Comparison of ENCODE assay signal across 8 cellular contexts in the genomic region with DNA sequence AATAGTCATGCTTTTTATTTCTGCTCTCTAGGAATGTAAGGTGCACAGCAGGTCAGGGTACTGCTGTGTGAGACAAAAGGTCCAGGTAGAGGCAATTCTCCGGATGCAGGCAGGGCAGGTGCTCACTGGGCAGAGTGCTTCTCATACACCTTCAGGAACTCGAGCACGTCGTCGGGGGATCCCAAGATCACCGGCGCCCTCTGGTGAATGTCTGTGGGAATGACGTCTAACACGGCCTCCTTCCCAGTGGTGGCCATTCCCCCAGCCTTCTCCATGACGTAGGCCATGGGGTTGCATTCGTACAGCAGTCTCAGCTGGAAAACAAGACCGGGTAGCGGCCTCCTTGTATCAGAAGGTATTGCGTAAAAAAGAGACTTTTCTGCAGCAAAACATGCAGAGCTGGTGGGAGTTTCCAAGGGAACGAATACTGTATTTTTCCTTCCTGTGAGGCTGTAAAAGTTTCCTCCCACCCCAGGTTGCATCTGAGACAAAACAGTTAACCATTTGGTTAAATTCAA. TPM values are rescaled to one million over a fixed set of nuclear protein-coding genes. Genes with fewer than 3 reads are reported as not detected.
A peak's percentile ranks its signal among the peaks of the same experiment; 100 is the strongest.
DNase-seq lines count a peak whose midpoint lies in the region; ATAC-seq and TF ChIP-seq lines count a peak whose summit lies in the region.

No MANE protein-coding gene starts in this region.

- ATAC-seq in GM21447 (IDR thresholded peaks at IDR 0.05; ENCODE audit: unreplicated experiment) (peak; percentile 63), left lung (peak; percentile 97)
- ATAC-seq in central memory CD8-positive, alpha-beta T cell (replicated peaks; ENCODE audit: extremely low read depth, poor library complexity, severe bottlenecking), result peak; percentile 43

- H3K27ac ChIP-seq in left lung, result no peak overlapping the region

- no peaks in the 10 kb centered on the region for H3K9me3 ChIP-seq in left lung

- H3K4me1 ChIP-seq in left lung, result no peaks in the 10 kb centered on the region

- no peaks in the 10 kb centered on the region for H3K27me3 ChIP-seq in left lung

- H3K27ac Mint-ChIP-seq in central memory CD8-positive, alpha-beta T cell (ENCODE audit: low read depth), result no peak overlapping the region

- intact Hi-C loops in left lung (cut with DNase I), result no loop called here

- H3K4me1 Mint-ChIP-seq in central memory CD8-positive, alpha-beta T cell, result peaks cover 8% of the 10 kb centered on the region

- DNase-seq in AG08396 (ENCODE audit: low spot score) (peak; percentile 91), NCI-H2171 (lab: John Stamatoyannopoulos, UW) (peak; percentile 6), left lung (peak; percentile 78 to 84), NCI-H2029 treated with DMSO at 0.1 percent for 48 hours (lab: John Stamatoyannopoulos, UW) (no peak)
- peak; percentile 65 for DNase-seq in activated CD4-positive, CD25-positive, alpha-beta regulatory T cell treated with anti-CD3 and anti-CD28 coated beads, Interleukin-2, amount 50 U/mL, for 72 hours
- DNase-seq in central memory CD8-positive, alpha-beta T cell (ENCODE audit: low spot score in 2 of 2), result peak; percentile 27 to 49
- peak; percentile 75 to 79 for DNase-seq in stimulated activated CD4-positive, alpha-beta T cell treated with anti-CD3 and anti-CD28 coated beads, Interleukin-2, amount 100 ng/mL, for 48 hours

- no peak overlapping the region for H3K4me3 Mint-ChIP-seq in central memory CD8-positive, alpha-beta T cell

- H3K4me3 ChIP-seq in left lung, result no peak overlapping the region

- peaks cover 0 to 35% of the 10 kb centered on the region in 2 donors for H3K36me3 ChIP-seq in left lung

- peaks cover 36% of the 10 kb centered on the region for H3K27me3 Mint-ChIP-seq in central memory CD8-positive, alpha-beta T cell

- peak; percentile 53 to 64 for TF ChIP-seq CTCF in left lung (IDR thresholded peaks at IDR 0.05)

- no peaks in the 10 kb centered on the region for H3K9me3 Mint-ChIP-seq in central memory CD8-positive, alpha-beta T cell

- no peaks in the 10 kb centered on the region for H3K36me3 Mint-ChIP-seq in central memory CD8-positive, alpha-beta T cell (ENCODE audit: insufficient read depth)

RNA-seq across cellular contexts. Expression of a gene that starts 9.7 kb away (rescaled TPM):
- total RNA-seq in left lung, result not detected

RNA-seq across cellular contexts. Expression of a gene that starts 36.0 kb away (rescaled TPM):
- total RNA-seq in left lung, result 100 to 1,000 TPM; 191 to 210 TPM

RNA-seq across cellular contexts. Expression of a gene that starts 48.4 kb away (rescaled TPM):
- total RNA-seq in left lung, result under 1 TPM in 1 of 2 donors, not detected in 1; 0.23 TPM

Comparison
In these comparisons a context has a peak if more than half of its experiments do, and no peak if none do; other contexts are left out.
1. ATAC-seq: peak in every context shown above with its lines; median percentile 97 in left lung; 63 in GM21447; 43 in central memory CD8-positive, alpha-beta T cell.